14 cellular contexts compared by ENCODE assay signal in genomic region chr13:112768795-112769411, GRCh38.
A peak's percentile ranks its signal among the peaks of the same experiment; 100 is the strongest.
DNase-seq lines count a peak whose midpoint lies in the region; ATAC-seq, FAIRE-seq and TF ChIP-seq lines count a peak whose summit lies in the region.
"Had no signal": no experiment of that assay in that cellular context is flagged by ENCODE, and none has a peak within 500 bp of the region (broad histone marks: within the 10 kb centered on the region; RNA-seq: fewer than 3 reads in every experiment).

No MANE protein-coding gene starts in this region.

- FAIRE-seq in GM12892 (lab: Jason Lieb, UNC) (peak; percentile 79), pancreas (lab: Jason Lieb, UNC) (no peak)
- FAIRE-seq: colon had no signal

- no peaks in the 10 kb centered on the region for H3K36me3 ChIP-seq in MG63
- H3K36me3 ChIP-seq in pancreas, result no peaks in the 10 kb centered on the region

- H3K9me3 ChIP-seq in MG63 (no peaks in the 10 kb centered on the region), pancreas (no peaks in the 10 kb centered on the region)

- H3K4me3 ChIP-seq in MG63 (no peak overlapping the region), pancreas (no peak overlapping the region)
- H3K4me3 ChIP-seq: smooth muscle cell had no signal

- intact Hi-C loops in Right ventricle myocardium superior (cut with DNase I) (no loop called here), pancreas (cut with DNase I) (no loop called here)

- no peak for TF ChIP-seq CTCF in pancreas (IDR thresholded peaks at IDR 0.05)

- peaks cover 0 to 9% (median 2%) of the 10 kb centered on the region in 3 donors for H3K4me1 ChIP-seq in pancreas

- H3K27ac ChIP-seq in pancreas, result no peak overlapping the region
- H3K27ac ChIP-seq: C4-2B had no signal

- DNase-seq in GM12892 (ENCODE audit: insufficient read length) (no peak), MG63 (peak; percentile 84), Right ventricle myocardium superior (peak; percentile 74), pancreas (no peak), NCI-H2029 treated with DMSO at 0.1 percent for 48 hours (lab: John Stamatoyannopoulos, UW) (no peak), NCI-H146 treated with DMSO at 0.1 percent for 48 hours (lab: John Stamatoyannopoulos, UW; ENCODE audit: unreplicated experiment) (no peak), Kasumi-1 (lab: John Stamatoyannopoulos, UW) (no peak)
- DNase-seq: activated effector memory CD4-positive, alpha-beta T cell treated with Interleukin-2 at 50 U/mL for 16 hours; NCI-H1436 treated with DMSO at 0.1 percent for 48 hours had no signal

- H3K27me3 ChIP-seq in MG63 (no peaks in the 10 kb centered on the region), pancreas (no peaks in the 10 kb centered on the region)

- no peak for TF ChIP-seq POLR2A in GM12892 (IDR thresholded peaks at IDR 0.05; ENCODE audit: low read depth, low read length)

- ATAC-seq in Right ventricle myocardium superior (ENCODE audit: poor library complexity) (peak; percentile 74), pancreas (peak; percentile 20 to 34 (median 28)), HG03025 (IDR thresholded peaks at IDR 0.05; ENCODE audit: low FRiP score, unreplicated experiment) (no peak)
- ATAC-seq: Panc1 had no signal

- WGBS in pancreas, 2 donors, result 82 to 85% methylated on average over 22 of the region's 22 CpGs

Comparison
In these comparisons a context has a peak if more than half of its experiments do, and no peak if none do; other contexts are left out.
1. DNase-seq: peak in MG63 (single experiment) and Right ventricle myocardium superior (single experiment); none in GM12892 (single experiment), pancreas (0 of 6), NCI-H2029 treated with DMSO at 0.1 percent for 48 hours (single experiment), NCI-H146 treated with DMSO at 0.1 percent for 48 hours (single experiment) and Kasumi-1 (0 of 2).